ENCODE assay signal across 9 cellular contexts in genomic region chr3:70849911-70850699, GRCh38.
DNase-seq lines count a peak whose midpoint lies in the region; ATAC-seq and TF ChIP-seq lines count a peak whose summit lies in the region.
"Had no signal": no experiment of that assay in that cellular context is flagged by ENCODE, and none has a peak within 500 bp of the region (broad histone marks: within the 10 kb centered on the region; RNA-seq: fewer than 3 reads in every experiment).

No MANE protein-coding gene starts in this region.

- ATAC-seq in GM18873 (IDR thresholded peaks at IDR 0.05; ENCODE audit: low FRiP score, unreplicated experiment) = no peak
- ATAC-seq: activated naive CD8-positive, alpha-beta T cell treated with anti-CD3 and anti-CD28 coated beads, Interleukin-2, amount 50 U/mL, for 24 hours had no signal

- H3K4me3 ChIP-seq in HFF-Myc (replicated peaks; ENCODE audit: low read depth, low read length) (no peak overlapping the region), skeletal muscle satellite cell (ENCODE audit: low read length) (no peak overlapping the region)

- peak overlapping the region; percentile 48 for H3K9ac ChIP-seq in skeletal muscle satellite cell (ENCODE audit: low read depth, low read length)

- peaks cover 52% of the 10 kb centered on the region for H3K4me1 ChIP-seq in skeletal muscle satellite cell (ENCODE audit: control insufficient read depth, insufficient read depth, low read length)

- DNase-seq in HFF-Myc (ENCODE audit: extremely low read depth, low read depth) (peak; percentile 89), T1000 (lab: John Stamatoyannopoulos, UW) (peak; percentile 48), foreskin melanocyte (peak; percentile 73), activated gamma-delta T cell treated with Interleukin-2 at 50 U/mL for 16 hours (no peak), OCI-M2 (lab: John Stamatoyannopoulos, UW; ENCODE audit: unreplicated experiment) (no peak)
- DNase-seq: activated naive CD8-positive, alpha-beta T cell treated with anti-CD3 and anti-CD28 coated beads, Interleukin-2, amount 50 U/mL, for 24 hours; NCI-H1436 had no signal

- H3K27me3 ChIP-seq in skeletal muscle satellite cell (ENCODE audit: control insufficient read depth, insufficient read depth, low read length) = no peaks in the 10 kb centered on the region

- no peaks in the 10 kb centered on the region for H3K36me3 ChIP-seq in skeletal muscle satellite cell (ENCODE audit: insufficient read depth, low read length)

- peak overlapping the region; percentile 57 for H3K4me2 ChIP-seq in skeletal muscle satellite cell (ENCODE audit: low read length)

- H3K9me3 ChIP-seq in skeletal muscle satellite cell (replicated peaks; ENCODE audit: low read length) = no peaks in the 10 kb centered on the region

- no peak for TF ChIP-seq CTCF in HFF-Myc (IDR thresholded peaks at IDR 0.05; ENCODE audit: low read depth, low read length, missing control alignments)

Comparison
In these comparisons a context has a peak if more than half of its experiments do, and no peak if none do; other contexts are left out.
1. DNase-seq: peak in HFF-Myc (single experiment), T1000 (single experiment) and foreskin melanocyte (single experiment); none in activated gamma-delta T cell treated with Interleukin-2 at 50 U/mL for 16 hours (single experiment) and OCI-M2 (single experiment).